In the genomic region with DNA sequence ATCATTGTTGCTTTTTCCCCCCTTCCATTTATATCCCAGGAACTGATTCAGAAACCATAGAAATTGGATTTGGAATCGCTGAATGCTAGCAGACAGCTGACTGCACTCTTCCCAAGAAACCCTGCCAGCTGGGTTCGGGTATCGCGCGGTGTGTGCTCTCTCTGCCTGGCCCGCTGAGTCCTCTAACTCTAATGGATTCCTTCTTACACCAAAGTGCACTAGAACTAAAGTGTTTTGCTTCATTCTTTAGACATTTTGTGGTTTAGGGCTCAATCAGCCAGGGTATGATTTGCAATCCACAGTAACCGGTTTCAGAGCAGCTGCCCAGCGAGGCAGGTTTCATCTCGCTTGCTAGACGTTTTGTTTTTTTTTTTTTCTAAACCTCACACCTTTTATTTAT, we compare ENCODE assay signal across 9 cellular contexts.
DNase-seq lines count a peak whose midpoint lies in the region; ATAC-seq and TF ChIP-seq lines count a peak whose summit lies in the region.
"Had no signal": no experiment of that assay in that cellular context is flagged by ENCODE, and none has a peak within 500 bp of the region (broad histone marks: within the 10 kb centered on the region; RNA-seq: fewer than 3 reads in every experiment).

No MANE protein-coding gene starts in this region.

- no peak overlapping the region for H3K4me3 ChIP-seq in epithelial cell of esophagus (ENCODE audit: low read length)
- no peak overlapping the region for H3K4me3 ChIP-seq in naive thymus-derived CD4-positive, alpha-beta T cell (ENCODE audit: low read length)

- H3K27me3 ChIP-seq in naive thymus-derived CD4-positive, alpha-beta T cell (ENCODE audit: control insufficient read depth in 2 of 2, insufficient read depth in 2 of 2, low read length in 2 of 2), result no peaks in the 10 kb centered on the region

- H3K9me3 ChIP-seq in naive thymus-derived CD4-positive, alpha-beta T cell (ENCODE audit: control insufficient read depth in 2 of 3, low read length in 3 of 3), result no peaks in the 10 kb centered on the region

- DNase-seq in EL, result peak; percentile 49
- peak; percentile 48 to 87 for DNase-seq in NCI-H187 (lab: John Stamatoyannopoulos, UW)
- peak; percentile 83 for DNase-seq in epithelial cell of esophagus (ENCODE audit: low read depth)
- DNase-seq in retina, result peak; percentile 55
- no peak for DNase-seq in KBM-7
- no peak for DNase-seq in naive thymus-derived CD4-positive, alpha-beta T cell
- DNase-seq: DND-41 had no signal

- H3K4me1 ChIP-seq in naive thymus-derived CD4-positive, alpha-beta T cell (ENCODE audit: control insufficient read depth in 2 of 2, insufficient read depth in 2 of 2, low read length in 2 of 2), result peaks cover 0 to 10% of the 10 kb centered on the region in 2 donors

- peaks cover 20 to 28% (median 22%) of the 10 kb centered on the region in 5 donors for H3K27me3 Mint-ChIP-seq in naive thymus-derived CD4-positive, alpha-beta T cell

- H3K36me3 ChIP-seq in naive thymus-derived CD4-positive, alpha-beta T cell (ENCODE audit: control insufficient read depth in 2 of 3, insufficient read depth in 3 of 3, low read length in 3 of 3), result no peaks in the 10 kb centered on the region

- POLR2A ChIA-PET in naive thymus-derived CD4-positive, alpha-beta T cell (lab: Charles Lee), result no interaction called here

- H3K27ac Mint-ChIP-seq in naive thymus-derived CD4-positive, alpha-beta T cell, result no peak overlapping the region

- no peak for TF ChIP-seq CTCF in epithelial cell of esophagus (IDR thresholded peaks at IDR 0.05; ENCODE audit: insufficient read depth, low read depth, low read length, missing control alignments)

- intact Hi-C loops in naive thymus-derived CD4-positive, alpha-beta T cell (cut with micrococcal nuclease), result no loop called here

- H3K9me3 Mint-ChIP-seq in naive thymus-derived CD4-positive, alpha-beta T cell, result no peaks in the 10 kb centered on the region

- no peaks in the 10 kb centered on the region for H3K36me3 Mint-ChIP-seq in naive thymus-derived CD4-positive, alpha-beta T cell

- H3K4me1 Mint-ChIP-seq in naive thymus-derived CD4-positive, alpha-beta T cell, result no peaks in the 10 kb centered on the region

- CTCF ChIA-PET in naive thymus-derived CD4-positive, alpha-beta T cell (lab: Charles Lee), result no interaction called here

- in situ Hi-C loops in KBM-7 (cut with MboI; ENCODE audit: low pct_unique_long_range_greater_than_20kb, low sequenced_read_pairs), result no loop called here

- H3K4me3 Mint-ChIP-seq in naive thymus-derived CD4-positive, alpha-beta T cell, result no peak overlapping the region

- H3K27ac ChIP-seq in naive thymus-derived CD4-positive, alpha-beta T cell (ENCODE audit: low read depth, low read length), result no peak overlapping the region

- ATAC-seq in GM21737 (IDR thresholded peaks at IDR 0.05; ENCODE audit: unreplicated experiment) (no peak), GM21825 (IDR thresholded peaks at IDR 0.05; ENCODE audit: unreplicated experiment) (no peak)
- ATAC-seq in naive thymus-derived CD4-positive, alpha-beta T cell, result no peak

Comparison
In these comparisons a context has a peak if more than half of its experiments do, and no peak if none do; other contexts are left out.
1. DNase-seq: peak in EL (single experiment), NCI-H187 (2 of 2), epithelial cell of esophagus (single experiment) and retina (single experiment); none in KBM-7 (single experiment) and naive thymus-derived CD4-positive, alpha-beta T cell (0 of 9).